In the genomic region with DNA sequence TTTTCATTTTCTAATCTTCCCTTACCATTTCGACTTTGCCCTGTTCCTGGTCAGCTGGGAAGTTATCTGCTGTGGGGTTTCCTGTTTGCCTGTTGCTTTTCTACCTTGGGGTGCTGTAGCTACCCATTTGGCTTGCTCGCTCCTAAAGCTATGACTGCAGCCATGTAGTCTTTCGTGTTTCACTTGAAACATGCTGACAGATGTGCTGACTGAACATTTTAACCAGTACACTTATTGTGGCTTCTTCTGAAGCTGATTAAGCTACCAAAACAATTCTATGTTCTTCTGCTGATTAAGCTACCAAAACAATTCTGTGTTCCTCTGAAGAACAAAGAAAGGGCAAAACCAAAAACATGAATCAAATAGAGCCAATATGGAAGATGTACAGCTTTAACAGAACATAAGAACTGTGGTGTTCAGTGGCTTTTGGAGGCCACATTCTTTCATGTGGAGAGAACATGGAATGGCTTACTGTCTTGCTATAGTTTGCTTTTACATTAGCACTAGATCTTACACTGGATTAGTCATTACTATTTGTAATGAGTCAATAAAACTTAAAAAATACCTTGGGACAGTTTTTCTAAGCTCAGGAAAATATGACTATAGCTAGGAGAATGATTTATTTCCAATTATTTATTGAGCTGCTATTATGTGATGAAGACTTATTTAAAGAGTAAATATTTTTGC, we compare ENCODE assay signal across 18 cellular contexts.
DNase-seq lines count a peak whose midpoint lies in the region; ATAC-seq and TF ChIP-seq lines count a peak whose summit lies in the region.
"Had no signal": no experiment of that assay in that cellular context is flagged by ENCODE, and none has a peak within 500 bp of the region (broad histone marks: within the 10 kb centered on the region; RNA-seq: fewer than 3 reads in every experiment).

No MANE protein-coding gene starts in this region.

- H3K27ac Mint-ChIP-seq in CD4-positive, alpha-beta T cell: no peak overlapping the region

- H4K20me1 ChIP-seq in HCT116 (ENCODE audit: insufficient read depth): no peaks in the 10 kb centered on the region
- no peaks in the 10 kb centered on the region for H4K20me1 ChIP-seq in fibroblast of lung (ENCODE audit: control insufficient read depth, extremely low read depth, insufficient read depth, low read length)

- no peak for TF ChIP-seq CTCF in HCT116 (IDR thresholded peaks at IDR 0.05 in 2 of 3, conservative IDR thresholded peaks at IDR 0.05 in 1 of 3; ENCODE audit: borderline replicate concordance in 1 of 3, insufficient read depth in 1 of 3, low read depth in 2 of 3, low read length in 2 of 3)
- TF ChIP-seq CTCF in fibroblast of lung (conservative IDR thresholded peaks at IDR 0.05 in 1 of 2, IDR thresholded peaks at IDR 0.05 in 1 of 2; ENCODE audit: low read depth in 1 of 2, low read length in 2 of 2): no peak
- no peak for TF ChIP-seq CTCF in CD4-positive, alpha-beta T cell (IDR thresholded peaks at IDR 0.05)

- no peak for TF ChIP-seq POLR2A in HCT116 (IDR thresholded peaks at IDR 0.05; ENCODE audit: borderline replicate concordance, extremely low read depth, insufficient read depth, insufficient read length)

- H3K27me3 Mint-ChIP-seq in CD4-positive, alpha-beta T cell: no peaks in the 10 kb centered on the region

- H3K4me2 ChIP-seq in HCT116 (ENCODE audit: low read length) (no peak overlapping the region), fibroblast of lung (ENCODE audit: extremely low read depth, insufficient read depth, low read length) (no peak overlapping the region)

- DNase-seq in HCT116 (ENCODE audit: low read depth, low spot score): no peak
- peak; percentile 12 for DNase-seq in RKO (ENCODE audit: low spot score)
- DNase-seq in fibroblast of lung (ENCODE audit: low read depth in 2 of 2): peak in 1 of 2 donors; percentile 48
- no peak for DNase-seq in CD4-positive, alpha-beta T cell
- no peak for DNase-seq in activated CD4-positive, CD25-positive, alpha-beta regulatory T cell treated with anti-CD3 and anti-CD28 coated beads, Interleukin-2, amount 50 U/mL, for 72 hours
- DNase-seq: activated CD4-positive, alpha-beta T cell treated with anti-CD3 and anti-CD28 coated beads for 48 hours; activated effector memory CD4-positive, alpha-beta T cell treated with anti-CD3 and anti-CD28 coated beads, Interleukin-2, amount 50 U/mL, for 16 hours; foreskin melanocyte; GDM1; left lung; NCI-H1092; NCI-H2081 treated with DMSO at 0.1 percent for 48 hours; NCI-H526; pancreas had no signal

- H3K27me3 ChIP-seq in HCT116 (ENCODE audit: insufficient read depth, low read length) (no peaks in the 10 kb centered on the region), fibroblast of lung (ENCODE audit: control insufficient read depth, insufficient read depth, low read length) (no peaks in the 10 kb centered on the region), skeletal muscle tissue (ENCODE audit: control insufficient read depth in 3 of 3, insufficient read depth in 3 of 3, low read length in 3 of 3) (no peaks in the 10 kb centered on the region)
- H3K27me3 ChIP-seq in CD4-positive, alpha-beta T cell (ENCODE audit: control insufficient read depth, insufficient read depth, low read length): no peaks in the 10 kb centered on the region
- H3K27me3 ChIP-seq: left lung, pancreas had no signal

- no peak for ATAC-seq in HCT116
- ATAC-seq in CD4-positive, alpha-beta T cell (ENCODE audit: poor library complexity): no peak
- no peak for ATAC-seq in GM21576 (IDR thresholded peaks at IDR 0.05; ENCODE audit: unreplicated experiment)
- ATAC-seq: GM12878, left lung, pancreas had no signal

- H3K9me3 Mint-ChIP-seq in CD4-positive, alpha-beta T cell: no peaks in the 10 kb centered on the region

- no TSS peak for BruUV-seq in HCT116 (replicated peaks; lab: Mats Ljungman, UMichigan)

- H3K36me3 Mint-ChIP-seq in CD4-positive, alpha-beta T cell (ENCODE audit: low read depth): no peaks in the 10 kb centered on the region

- POLR2A ChIA-PET in HCT116 (lab: Charles Lee): no interaction called here
- POLR2A ChIA-PET in CD4-positive, alpha-beta T cell (lab: Charles Lee): no interaction called here

- CTCF ChIA-PET in HCT116 (lab: Charles Lee): interaction anchor here (1.1 kb wide), 1 partner anchor 64 kb away, joined by 4 read pairs; no protein-coding TSS in a partner anchor
- CTCF ChIA-PET in CD4-positive, alpha-beta T cell (lab: Charles Lee): no interaction called here

- H3K27ac ChIP-seq in HCT116 (ENCODE audit: low read depth, low read length): no peak overlapping the region
- H3K27ac ChIP-seq in fibroblast of lung (ENCODE audit: insufficient read depth, low read length): no peak overlapping the region
- peak overlapping the region; percentile 37 for H3K27ac ChIP-seq in skeletal muscle tissue (ENCODE audit: low read depth, low read length)
- H3K27ac ChIP-seq in CD4-positive, alpha-beta T cell (ENCODE audit: low read depth, low read length): no peak overlapping the region
- H3K27ac ChIP-seq: HL-60, pancreas had no signal

- H3K9me2 ChIP-seq in HCT116 (ENCODE audit: insufficient read depth): no peaks in the 10 kb centered on the region

- no peak for TF ChIP-seq RAD21 in HCT116 (IDR thresholded peaks at IDR 0.05; ENCODE audit: low read depth)

- peaks cover 0 to 3% of the 10 kb centered on the region in 2 experiments; a peak in 1 of 4 replicates for H3K4me1 ChIP-seq in HCT116 (ENCODE audit: control insufficient read depth in 1 of 2, insufficient read depth in 2 of 2, low read length in 2 of 2)
- peaks cover 14% of the 10 kb centered on the region for H3K4me1 ChIP-seq in fibroblast of lung (ENCODE audit: control insufficient read depth, extremely low read depth, insufficient read depth, low read length)
- H3K4me1 ChIP-seq in skeletal muscle tissue (ENCODE audit: control insufficient read depth in 3 of 3, insufficient read depth in 3 of 3, low read length in 3 of 3): peaks cover 11 to 27% (median 14%) of the 10 kb centered on the region in 3 donors
- H3K4me1 ChIP-seq: left lung, pancreas had no signal

- no peaks in the 10 kb centered on the region for H3K4me1 Mint-ChIP-seq in CD4-positive, alpha-beta T cell (ENCODE audit: low read depth)

- H3K79me2 ChIP-seq in HCT116 (ENCODE audit: insufficient read depth, low read length): no peaks in the 10 kb centered on the region
- no peaks in the 10 kb centered on the region for H3K79me2 ChIP-seq in fibroblast of lung (ENCODE audit: control insufficient read depth, insufficient read depth, low read length)

- intact Hi-C loops in HCT116 (cut with micrococcal nuclease): no loop called here
- intact Hi-C loops in CD4-positive, alpha-beta T cell (cut with DNase I, micrococcal nuclease): no loop called here

- RAD21 ChIA-PET in HCT116 (lab: Charles Lee; ENCODE audit: low non-redundant PET in 1 of 2, low total read pairs in 2 of 2, uncharacterized antibody in 2 of 2, unreplicated experiment in 2 of 2): no interaction called here

- H3K4me3 ChIP-seq in HCT116 (replicated peaks in 1 of 2; ENCODE audit: low read depth in 1 of 2, low read length in 2 of 2) (no peak overlapping the region), fibroblast of lung (replicated peaks in 1 of 4; ENCODE audit: control extremely low read depth in 1 of 4, insufficient read depth in 1 of 4, low read depth in 3 of 4, low read length in 4 of 4) (no peak overlapping the region), skeletal muscle tissue (ENCODE audit: low read length in 3 of 3) (no peak overlapping the region)
- H3K4me3 ChIP-seq: GM12878, left lung, pancreas had no signal

- no peaks in the 10 kb centered on the region for H3K9me3 ChIP-seq in HCT116 (ENCODE audit: control insufficient read depth in 1 of 2, insufficient read depth in 1 of 2, low read depth in 1 of 2, low read length in 2 of 2)
- H3K9me3 ChIP-seq in fibroblast of lung (ENCODE audit: control insufficient read depth, insufficient read depth, low read depth, low read length): no peaks in the 10 kb centered on the region
- H3K9me3 ChIP-seq in skeletal muscle tissue (ENCODE audit: control insufficient read depth in 3 of 3, low read length in 3 of 3): no peaks in the 10 kb centered on the region
- no peaks in the 10 kb centered on the region for H3K9me3 ChIP-seq in CD4-positive, alpha-beta T cell (ENCODE audit: control insufficient read depth, low read length)
- H3K9me3 ChIP-seq: left lung, pancreas had no signal

- H3K36me3 ChIP-seq in HCT116 (ENCODE audit: control insufficient read depth in 1 of 2, insufficient read depth in 2 of 2, low read length in 2 of 2): no peaks in the 10 kb centered on the region
- H3K36me3 ChIP-seq in fibroblast of lung (ENCODE audit: control insufficient read depth, insufficient read depth, low read length): no peaks in the 10 kb centered on the region
- no peaks in the 10 kb centered on the region for H3K36me3 ChIP-seq in skeletal muscle tissue (ENCODE audit: control insufficient read depth in 3 of 3, insufficient read depth in 3 of 3, low read length in 3 of 3)
- H3K36me3 ChIP-seq: left lung, pancreas had no signal

- H3K4me3 Mint-ChIP-seq in CD4-positive, alpha-beta T cell: no peak overlapping the region

- no peak overlapping the region for H3K9ac ChIP-seq in HCT116 (ENCODE audit: low read length)
- H3K9ac ChIP-seq in fibroblast of lung (ENCODE audit: insufficient read depth, low read length): no peak overlapping the region
- peak overlapping the region in 1 of 3 donors; percentile 35 for H3K9ac ChIP-seq in skeletal muscle tissue (ENCODE audit: low read depth in 1 of 3, low read length in 3 of 3)

- peak overlapping the region; percentile 60 for H2AFZ ChIP-seq in HCT116 (ENCODE audit: low read depth, low read length, poor library complexity, severe bottlenecking)
- peak overlapping the region; percentile 56 for H2AFZ ChIP-seq in fibroblast of lung (ENCODE audit: low read length)

TF ChIP-seq in HCT116, 20 proteins besides CTCF, POLR2A, EP300 and RAD21 (continues in another document):
- TF ChIP-seq, protein P1, sequence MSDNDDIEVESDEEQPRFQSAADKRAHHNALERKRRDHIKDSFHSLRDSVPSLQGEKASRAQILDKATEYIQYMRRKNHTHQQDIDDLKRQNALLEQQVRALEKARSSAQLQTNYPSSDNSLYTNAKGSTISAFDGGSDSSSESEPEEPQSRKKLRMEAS (IDR thresholded peaks at IDR 0.05): no peak
- TF ChIP-seq ZFX (IDR thresholded peaks at IDR 0.05): no peak
- TF ChIP-seq ELF1 (IDR thresholded peaks at IDR 0.05; ENCODE audit: borderline replicate concordance, low read depth): no peak
- TF ChIP-seq JUND (IDR thresholded peaks at IDR 0.05): no peak
- no peak for TF ChIP-seq TCF7L2 (IDR thresholded peaks at IDR 0.05; ENCODE audit: borderline replicate concordance, extremely low read depth, insufficient read depth, insufficient read length)
- TF ChIP-seq EGR1 (IDR thresholded peaks at IDR 0.05; ENCODE audit: low read depth): no peak
- no peak for TF ChIP-seq ZNF274 (IDR thresholded peaks at IDR 0.05; ENCODE audit: low read depth, low read length)
